ENCODE assay signal across 27 cellular contexts in the genomic region with DNA sequence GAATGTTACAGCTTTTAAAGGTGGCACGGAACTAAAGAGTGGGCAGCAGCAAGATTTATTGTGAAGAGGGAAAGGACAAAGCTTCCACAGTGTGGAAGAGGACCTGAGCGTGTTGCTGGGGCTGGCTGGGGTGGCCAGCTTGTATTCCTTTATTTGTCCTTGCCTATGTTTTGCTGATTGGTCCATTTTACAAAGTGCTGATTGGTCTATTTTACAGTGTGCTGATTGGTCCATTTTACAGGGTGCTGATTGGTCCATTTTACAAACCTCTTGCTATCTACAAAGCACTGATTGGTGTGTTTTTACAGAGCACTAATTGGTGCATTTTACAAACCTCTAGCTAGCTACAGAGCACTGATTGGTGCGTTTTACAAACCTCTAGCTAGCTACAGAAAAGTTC.
DNase-seq lines count a peak whose midpoint lies in the region; ATAC-seq, FAIRE-seq and TF ChIP-seq lines count a peak whose summit lies in the region.
"Had no signal": no experiment of that assay in that cellular context is flagged by ENCODE, and none has a peak within 500 bp of the region (broad histone marks: within the 10 kb centered on the region; RNA-seq: fewer than 3 reads in every experiment).

No MANE protein-coding gene starts in this region.

- CTCF ChIA-PET in HepG2 (lab: Yijun Ruan, JAX; ENCODE audit: low intra/inter-chr PET ratio, low total read pairs) (no interaction called here), IMR-90 (lab: Yijun Ruan, JAX) (no interaction called here)

- H2AK9ac ChIP-seq in IMR-90 (replicated peaks; ENCODE audit: low read depth, low read length, poor library complexity) = no peak overlapping the region

- H2BK15ac ChIP-seq in IMR-90 (ENCODE audit: low read depth, low read length) = no peak overlapping the region

- no peak overlapping the region for H4K91ac ChIP-seq in IMR-90 (ENCODE audit: insufficient read depth, low read depth, low read length)

- TF ChIP-seq CTCF in HepG2 (CRISPR knock-in tag; IDR thresholded peaks at IDR 0.05) = no peak
- TF ChIP-seq CTCF in right lobe of liver (IDR thresholded peaks at IDR 0.05) = no peak
- TF ChIP-seq CTCF in IMR-90 (conservative IDR thresholded peaks at IDR 0.05; ENCODE audit: low read depth, low read length) = no peak
- no peak for TF ChIP-seq CTCF in testis (IDR thresholded peaks at IDR 0.05)

- TF ChIP-seq EP300 in HepG2 (IDR thresholded peaks at IDR 0.05; ENCODE audit: low read depth in 2 of 2, low read length in 2 of 2) (no peak), HepG2 (CRISPR knock-in tag; IDR thresholded peaks at IDR 0.05; ENCODE audit: borderline replicate concordance) (no peak)

- H3K4me3 ChIP-seq in HepG2 (replicated peaks in 1 of 3; ENCODE audit: insufficient read depth in 1 of 3, low read depth in 2 of 3, low read length in 3 of 3) (no peak overlapping the region), right lobe of liver (no peak overlapping the region), IMR-90 (ENCODE audit: insufficient read depth, low read depth, low read length) (no peak overlapping the region), testis (peak overlapping the region in 1 of 2 donors; percentile 18)
- H3K4me3 ChIP-seq: BLaER1 treated with 17β-estradiol and CSF1 and Interleukin-3, amounts not matched to agents 10 nM and 100 nM; GM12878; HAP-1 had no signal

- intact Hi-C loops in HepG2 (cut with micrococcal nuclease; ENCODE audit: unreplicated experiment) (no loop called here), right lobe of liver (cut with DNase I) (no loop called here), IMR-90 (cut with micrococcal nuclease) (no loop called here), testis (cut with DNase I; ENCODE audit: low total_unique reads) (no loop called here)

- no peak overlapping the region for H3K27ac ChIP-seq in HepG2 (ENCODE audit: extremely low read length, insufficient read depth, low read length)
- H3K27ac ChIP-seq in right lobe of liver = no peak overlapping the region
- H3K27ac ChIP-seq in IMR-90 (ENCODE audit: insufficient read depth, low read length) = no peak overlapping the region
- H3K27ac ChIP-seq in testis = no peak overlapping the region
- H3K27ac ChIP-seq: 22Rv1; BLaER1 treated with 17β-estradiol and CSF1 and Interleukin-3, amounts not matched to agents 10 nM and 100 nM had no signal

- H4K8ac ChIP-seq in IMR-90 (ENCODE audit: low read depth in 2 of 2, low read length in 2 of 2) = no peak overlapping the region

- H3K23ac ChIP-seq in IMR-90 (ENCODE audit: low read depth, low read length) = no peak overlapping the region

- H3K36me3 ChIP-seq in HepG2 (replicated peaks in 1 of 2; ENCODE audit: control insufficient read depth in 1 of 2, insufficient read depth in 2 of 2, low read length in 2 of 2) = no peaks in the 10 kb centered on the region
- no peaks in the 10 kb centered on the region for H3K36me3 ChIP-seq in right lobe of liver
- H3K36me3 ChIP-seq in IMR-90 (ENCODE audit: control insufficient read depth, insufficient read depth, low read length) = no peaks in the 10 kb centered on the region
- H3K36me3 ChIP-seq in testis (ENCODE audit: low read depth, missing control alignments) = no peaks in the 10 kb centered on the region
- H3K36me3 ChIP-seq: BE2C; BLaER1 treated with 17β-estradiol and CSF1 and Interleukin-3, amounts not matched to agents 10 nM and 100 nM; HAP-1 had no signal

- dilution Hi-C loops in IMR-90 (cut with HindIII; ENCODE audit: low sequenced_read_pairs, unreplicated experiment) = no loop called here

- no peak overlapping the region for H3K4me2 ChIP-seq in HepG2 (ENCODE audit: low read depth, low read length)
- H3K4me2 ChIP-seq in IMR-90 (ENCODE audit: low read depth, low read length) = no peak overlapping the region
- H3K4me2 ChIP-seq: BLaER1 treated with 17β-estradiol and CSF1 and Interleukin-3, amounts not matched to agents 10 nM and 100 nM had no signal

- no peaks in the 10 kb centered on the region for H4K20me1 ChIP-seq in HepG2 (ENCODE audit: insufficient read depth, low read length)
- no peaks in the 10 kb centered on the region for H4K20me1 ChIP-seq in IMR-90 (ENCODE audit: insufficient read depth, low read length)
- H4K20me1 ChIP-seq: BLaER1 treated with 17β-estradiol and CSF1 and Interleukin-3, amounts not matched to agents 10 nM and 100 nM had no signal

- no peak overlapping the region for H2BK5ac ChIP-seq in IMR-90 (ENCODE audit: low read depth, low read length, poor library complexity, severe bottlenecking)

- DNase-seq in HepG2 (ENCODE audit: low spot score) = no peak
- DNase-seq in right lobe of liver = no peak
- no peak for DNase-seq in IMR-90
- peak; percentile 25 for DNase-seq in testis
- DNase-seq in SHP77 (lab: John Stamatoyannopoulos, UW) = no peak
- DNase-seq in activated naive CD4-positive, alpha-beta T cell (lab: John Stamatoyannopoulos, UW) = no peak
- DNase-seq: ACHN; AML-193; BE2C; CD4-positive, alpha-beta T cell; CD8-positive, alpha-beta memory T cell; DMS 273 treated with DMSO at 0.1 percent for 48 hours; DMS79; EL; GDM1; GOT3; HFFc6 had no signal

- no peak overlapping the region for H2BK20ac ChIP-seq in IMR-90 (ENCODE audit: low read depth, low read length)

- no peak overlapping the region for H4K5ac ChIP-seq in IMR-90 (ENCODE audit: low read depth, low read length)

- no peaks in the 10 kb centered on the region for H3K4me1 ChIP-seq in HepG2 (ENCODE audit: insufficient read depth, low read length)
- no peaks in the 10 kb centered on the region for H3K4me1 ChIP-seq in right lobe of liver
- H3K4me1 ChIP-seq in IMR-90 (ENCODE audit: control insufficient read depth, insufficient read depth, low read length) = no peaks in the 10 kb centered on the region
- no peaks in the 10 kb centered on the region for H3K4me1 ChIP-seq in testis
- H3K4me1 ChIP-seq: BE2C, HAP-1 had no signal

- H3K9me3 ChIP-seq in HepG2 (ENCODE audit: low read length) = no peaks in the 10 kb centered on the region
- H3K9me3 ChIP-seq in right lobe of liver = no peaks in the 10 kb centered on the region
- peaks cover 4% of the 10 kb centered on the region for H3K9me3 ChIP-seq in IMR-90 (ENCODE audit: control insufficient read depth, insufficient read depth, low read length)
- H3K9me3 ChIP-seq in testis = no peaks in the 10 kb centered on the region
- H3K9me3 ChIP-seq: BE2C, HAP-1 had no signal

- TF ChIP-seq RAD21 in HepG2 (CRISPR knock-in tag; IDR thresholded peaks at IDR 0.05) (no peak), IMR-90 (IDR thresholded peaks at IDR 0.05; ENCODE audit: low read length) (no peak)

- no peak overlapping the region for H3K56ac ChIP-seq in IMR-90 (ENCODE audit: extremely low read depth, insufficient read depth, low read length)

- no peak for FAIRE-seq in HepG2 (lab: Jason Lieb, UNC)
- FAIRE-seq: A204.1, D721Med, GM12878, GM18507, GM19239, H54 had no signal

- BruUV-seq in HepG2 (replicated peaks; lab: Mats Ljungman, UMichigan) (no TSS peak), IMR-90 (replicated peaks; lab: Mats Ljungman, UMichigan) (no TSS peak)

- no peak overlapping the region for H3K14ac ChIP-seq in IMR-90 (replicated peaks; ENCODE audit: low read depth, low read length)

- no peak overlapping the region for H2AK5ac ChIP-seq in IMR-90 (ENCODE audit: low read depth, low read length)

- in situ Hi-C loops in HepG2 (cut with HindIII; ENCODE audit: extremely low pct_ligation_motif_present, low pct_unique_long_range_greater_than_20kb) (no loop called here), IMR-90 (cut with MboI; ENCODE audit: low sequenced_read_pairs) (no loop called here)

- no peaks in the 10 kb centered on the region for H3K79me2 ChIP-seq in HepG2 (ENCODE audit: insufficient read depth, low read length)

- TF ChIP-seq POLR2A in HepG2 (IDR thresholded peaks at IDR 0.05; ENCODE audit: insufficient read depth in 1 of 2, low read depth in 2 of 2, low read length in 2 of 2) = no peak
- TF ChIP-seq POLR2A in right lobe of liver (IDR thresholded peaks at IDR 0.05) = no peak
- TF ChIP-seq POLR2A in IMR-90 (IDR thresholded peaks at IDR 0.05; ENCODE audit: low read depth, low read length) = no peak
- TF ChIP-seq POLR2A in testis (IDR thresholded peaks at IDR 0.05) = no peak

- no peak overlapping the region for H3K9ac ChIP-seq in HepG2 (ENCODE audit: insufficient read depth, low read depth, low read length)
- H3K9ac ChIP-seq in IMR-90 (ENCODE audit: low read depth, low read length) = no peak overlapping the region
- H3K9ac ChIP-seq: BLaER1 treated with 17β-estradiol and CSF1 and Interleukin-3, amounts not matched to agents 10 nM and 100 nM had no signal

- H3K4ac ChIP-seq in IMR-90 (ENCODE audit: low read depth, low read length) = no peak overlapping the region

- no peaks in the 10 kb centered on the region for H3K79me1 ChIP-seq in IMR-90 (ENCODE audit: low read depth in 1 of 2, low read length in 2 of 2)

- H3K18ac ChIP-seq in IMR-90 (ENCODE audit: low read depth, low read length) = no peak overlapping the region

- no peaks in the 10 kb centered on the region for H3K9me1 ChIP-seq in IMR-90 (ENCODE audit: insufficient read depth, low read length)

- 15% methylated on average over 3 of the region's 3 CpGs for WGBS in HepG2 (ENCODE audit: low lambda C conversion rate)
- WGBS in right lobe of liver (ENCODE audit: insufficient coverage, low coverage, low lambda C conversion rate, missing lambda C conversion rate) = 62% methylated on average over 3 of the region's 3 CpGs
- WGBS in IMR-90 (ENCODE audit: extremely low coverage in 2 of 2, insufficient read length in 1 of 2), 2 experiments = 29% methylated on average over 2 of the region's 3 CpGs; no CpG with 5 or more reads in 1 of the 2 experiments
- 55 to 58% methylated on average over 3 of the region's 3 CpGs for WGBS in testis, 2 donors

- POLR2A ChIA-PET in HepG2 (lab: Yijun Ruan, JAX) = no interaction called here
- POLR2A ChIA-PET in IMR-90 (lab: Charles Lee; ENCODE audit: unreplicated experiment) = no interaction called here

- H2AFZ ChIP-seq in HepG2 (ENCODE audit: low read length) (no peak overlapping the region), IMR-90 (replicated peaks; ENCODE audit: low read length, poor library complexity) (no peak overlapping the region)

- no peak for ATAC-seq in HepG2
- no peak for ATAC-seq in right lobe of liver
- ATAC-seq in IMR-90 (ENCODE audit: low read depth) = no peak
- no peak for ATAC-seq in GM18861 (IDR thresholded peaks at IDR 0.05; ENCODE audit: unreplicated experiment)
- ATAC-seq: GM12878 had no signal

- no peak overlapping the region for H2BK120ac ChIP-seq in IMR-90 (ENCODE audit: low read depth, low read length)

- H3K27me3 ChIP-seq in HepG2 (ENCODE audit: control insufficient read depth in 1 of 2, insufficient read depth in 2 of 2, low read length in 2 of 2) (peaks cover 0 to 4% of the 10 kb centered on the region in 2 experiments; a peak in 1 of 5 replicates), right lobe of liver (no peaks in the 10 kb centered on the region), IMR-90 (ENCODE audit: control insufficient read depth, insufficient read depth, low read length) (no peaks in the 10 kb centered on the region), testis (no peaks in the 10 kb centered on the region)
- H3K27me3 ChIP-seq: BE2C; BLaER1 treated with 17β-estradiol and CSF1 and Interleukin-3, amounts not matched to agents 10 nM and 100 nM had no signal

TF ChIP-seq in HepG2, 621 proteins besides CTCF, POLR2A, EP300 and RAD21 (continues in another document):
- no peak for TF ChIP-seq ZIK1 (CRISPR knock-in tag; IDR thresholded peaks at IDR 0.05; ENCODE audit: borderline replicate concordance, low read depth)
